8 cellular contexts compared by ENCODE assay signal in genomic region chr12:77847060-77847541, GRCh38. TPM values are rescaled to one million over a fixed set of nuclear protein-coding genes. Genes with fewer than 3 reads are reported as not detected.
DNase-seq lines count a peak whose midpoint lies in the region; ATAC-seq and TF ChIP-seq lines count a peak whose summit lies in the region.

No MANE protein-coding gene starts in this region.

- peak overlapping the region; percentile 34 to 67 for H3K27ac ChIP-seq in uterus

- POLR2A ChIA-PET in MCF 10A (lab: Yijun Ruan, JAX), result no interaction called here

- H3K4me1 ChIP-seq in uterus, result peaks cover 0 to 6% of the 10 kb centered on the region in 2 donors

- H3K4me3 Mint-ChIP-seq in MCF 10A (ENCODE audit: unreplicated experiment), result no peak overlapping the region
- no peak overlapping the region for H3K4me3 Mint-ChIP-seq in immature natural killer cell

- H3K36me3 Mint-ChIP-seq in MCF 10A (ENCODE audit: insufficient read depth, unreplicated experiment) (no peaks in the 10 kb centered on the region), immature natural killer cell (no peaks in the 10 kb centered on the region)

- no peaks in the 10 kb centered on the region for H3K9me3 ChIP-seq in uterus

- no peak overlapping the region for H3K4me3 ChIP-seq in uterus

- H3K27ac Mint-ChIP-seq in MCF 10A (ENCODE audit: low read depth, unreplicated experiment), result peak overlapping the region; percentile 89
- H3K27ac Mint-ChIP-seq in immature natural killer cell, result no peak overlapping the region

- H3K4me1 Mint-ChIP-seq in MCF 10A (ENCODE audit: insufficient read depth, unreplicated experiment) (peaks cover 21% of the 10 kb centered on the region), immature natural killer cell (no peaks in the 10 kb centered on the region)

- peak; percentile 99 for ATAC-seq in HG03196 (IDR thresholded peaks at IDR 0.05; ENCODE audit: unreplicated experiment)

- TF ChIP-seq CTCF in MCF 10A (IDR thresholded peaks at IDR 0.05; ENCODE audit: unreplicated experiment) (no peak), uterus (IDR thresholded peaks at IDR 0.05) (no peak)

- TF ChIP-seq POLR2A in uterus (IDR thresholded peaks at IDR 0.05), result no peak

- intact Hi-C loops in MCF 10A (cut with micrococcal nuclease) (no loop called here), uterus (cut with DNase I; ENCODE audit: low total_unique reads) (no loop called here)

- no peaks in the 10 kb centered on the region for H3K27me3 ChIP-seq in uterus

- CTCF ChIA-PET in MCF 10A (lab: Yijun Ruan, JAX), result interaction anchor here (0.9 kb wide), 1 partner anchor 82 kb away, joined by 3 read pairs; no protein-coding TSS in a partner anchor

- no TSS peak for BruUV-seq in MCF 10A (replicated peaks; lab: Mats Ljungman, UMichigan)

- DNase-seq in NCI-H748 (lab: John Stamatoyannopoulos, UW; ENCODE audit: unreplicated experiment), result peak; percentile 8
- no peak for DNase-seq in NCI-H748 treated with DMSO at 0.1 percent for 48 hours (lab: John Stamatoyannopoulos, UW)
- DNase-seq in MCF 10A (ENCODE audit: unreplicated experiment), result peak; percentile 57
- no peak for DNase-seq in uterus
- DNase-seq in immature natural killer cell, result no peak
- DNase-seq in NCI-H2107 treated with DMSO at 0.1 percent for 48 hours (lab: John Stamatoyannopoulos, UW; ENCODE audit: unreplicated experiment), result no peak
- no peak for DNase-seq in inferior parietal cortex (ENCODE audit: extremely low spot score)

- H3K36me3 ChIP-seq in uterus, result no peaks in the 10 kb centered on the region

- no peaks in the 10 kb centered on the region for H3K9me3 Mint-ChIP-seq in MCF 10A (ENCODE audit: unreplicated experiment)
- peaks cover 3 to 43% (median 13%) of the 10 kb centered on the region in 6 donors for H3K9me3 Mint-ChIP-seq in immature natural killer cell

- no peaks in the 10 kb centered on the region for H3K27me3 Mint-ChIP-seq in MCF 10A (ENCODE audit: insufficient read depth, unreplicated experiment)
- H3K27me3 Mint-ChIP-seq in immature natural killer cell (ENCODE audit: low read depth in 3 of 3), result peaks cover 0 to 2% (median 0%) of the 10 kb centered on the region in 3 donors

RNA-seq across cellular contexts. Expression of gene NAV3, which starts 16.4 kb away (rescaled TPM):
- 7.1 and 8.4 TPM in 2 replicates for total RNA-seq in MCF 10A (2022)
- 10 to 100 TPM in 3 of 4 donors, 1 to 10 TPM in 1; 7.2 to 33.9 (median 13.0) TPM for total RNA-seq in uterus
- not detected for polyA plus RNA-seq in immature natural killer cell

Comparison
In these comparisons a context has a peak if more than half of its experiments do, and no peak if none do; other contexts are left out.
1. DNase-seq: peak in NCI-H748 (single experiment) and MCF 10A (single experiment); none in NCI-H748 treated with DMSO at 0.1 percent for 48 hours (single experiment), uterus (0 of 2), immature natural killer cell (0 of 3), NCI-H2107 treated with DMSO at 0.1 percent for 48 hours (single experiment) and inferior parietal cortex (single experiment).